ENCODE assay signal across 9 cellular contexts in the genomic region with DNA sequence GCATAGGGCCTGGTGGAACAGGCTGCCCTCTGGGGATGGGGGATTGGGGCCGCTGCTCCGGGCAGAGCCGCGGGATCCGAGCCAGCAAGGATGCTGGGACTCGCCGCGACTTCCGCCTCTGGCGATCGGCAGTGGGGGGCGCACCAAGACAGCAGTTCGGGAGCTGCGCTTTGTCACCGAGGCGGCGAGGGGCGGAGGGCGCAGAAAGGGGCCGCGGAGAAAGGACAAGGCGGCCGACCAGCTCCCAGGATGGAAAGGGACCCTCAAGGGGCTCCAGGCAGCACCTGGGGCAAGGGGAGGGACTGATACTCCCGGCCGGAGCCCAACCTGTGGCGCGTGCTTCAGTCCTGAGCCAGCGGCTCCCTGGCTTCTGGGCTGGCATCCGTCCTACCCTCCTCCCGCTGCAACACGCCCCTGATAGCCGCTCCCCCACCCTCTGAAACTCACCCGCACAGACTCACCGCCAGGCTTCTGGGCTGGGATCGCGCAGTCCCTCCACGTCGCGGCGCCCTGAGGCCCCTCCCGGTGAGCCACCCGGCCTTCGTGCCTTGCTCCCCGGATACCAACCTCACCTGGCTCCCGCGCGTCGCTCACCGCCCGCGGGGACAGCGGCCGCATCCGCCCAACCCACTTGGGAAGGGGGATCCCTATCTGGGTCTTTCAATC. TPM values are rescaled to one million over a fixed set of nuclear protein-coding genes. Genes with fewer than 3 reads are reported as not detected.
A peak's percentile ranks its signal among the peaks of the same experiment; 100 is the strongest.
DNase-seq lines count a peak whose midpoint lies in the region; ATAC-seq and TF ChIP-seq lines count a peak whose summit lies in the region.
"Had no signal": no experiment of that assay in that cellular context is flagged by ENCODE, and none has a peak within 500 bp of the region (broad histone marks: within the 10 kb centered on the region; RNA-seq: fewer than 3 reads in every experiment).

No MANE protein-coding gene starts in this region.

- WGBS in neuronal stem cell (ENCODE audit: extremely low coverage in 2 of 2, insufficient read length in 2 of 2, insufficient replicate concordance in 1 of 2), 2 donors = no CpG with 5 or more reads among the region's 54 CpGs

- H3K36me3 Mint-ChIP-seq in CD4-positive, alpha-beta memory T cell = peaks cover 0 to 3% of the 10 kb centered on the region in 2 donors

- CTCF ChIA-PET in CD4-positive, alpha-beta memory T cell (lab: Charles Lee; ENCODE audit: partially characterized antibody) = no interaction called here
- CTCF ChIA-PET in HEK293T (lab: Yijun Ruan, JAX) = interaction anchor here (0.6 to 1.1 kb wide), 3 partner anchors 29 to 425 kb away, joined by 3 to 4 read pairs (median 3); no protein-coding TSS in a partner anchor

- no peak overlapping the region for H3K27ac Mint-ChIP-seq in CD4-positive, alpha-beta memory T cell

- peak overlapping the region; percentile 60 for H2BK12ac ChIP-seq in neuronal stem cell (ENCODE audit: low read length)

- H2BK120ac ChIP-seq in neuronal stem cell (ENCODE audit: low read depth, low read length) = no peak overlapping the region

- H3K4me3 ChIP-seq in CD4-positive, alpha-beta memory T cell (ENCODE audit: low read length in 2 of 2) = no peak overlapping the region
- H3K4me3 ChIP-seq in RWPE2 (ENCODE audit: severe bottlenecking) (peak overlapping the region; percentile 35), fibroblast of mammary gland (ENCODE audit: control insufficient read depth, low read depth, low read length) (peak overlapping the region; percentile 50), neuronal stem cell (ENCODE audit: low read length in 2 of 2) (peak overlapping the region; percentile 47 to 74)
- H3K4me3 ChIP-seq: lung had no signal

- no peak overlapping the region for H3K27ac ChIP-seq in CD4-positive, alpha-beta memory T cell (ENCODE audit: low read depth, low read length)
- no peak overlapping the region for H3K27ac ChIP-seq in RWPE2 (ENCODE audit: poor library complexity, severe bottlenecking)
- H3K27ac ChIP-seq in neuronal stem cell (replicated peaks; ENCODE audit: low read length) = no peak overlapping the region

- no peak overlapping the region for H2BK5ac ChIP-seq in neuronal stem cell (ENCODE audit: low read length)

- peaks cover 45 to 54% of the 10 kb centered on the region in 2 donors for H3K27me3 Mint-ChIP-seq in CD4-positive, alpha-beta memory T cell

- H2BK15ac ChIP-seq in neuronal stem cell (ENCODE audit: low read length) = peak overlapping the region; percentile 79

- peak overlapping the region; percentile 79 for H3K9ac ChIP-seq in neuronal stem cell (ENCODE audit: low read depth, low read length, poor library complexity)

- H3K4ac ChIP-seq in neuronal stem cell (ENCODE audit: low read length) = no peak overlapping the region

- H2AFZ ChIP-seq in neuronal stem cell (ENCODE audit: low read length) = peak overlapping the region; percentile 99

- no peaks in the 10 kb centered on the region for H3K79me1 ChIP-seq in neuronal stem cell (ENCODE audit: low read depth, low read length)

- H2AK5ac ChIP-seq in neuronal stem cell (ENCODE audit: low read depth, low read length) = no peak overlapping the region

- H3K14ac ChIP-seq in neuronal stem cell (ENCODE audit: low read length) = peak overlapping the region; percentile 87

- no peak overlapping the region for H4K91ac ChIP-seq in neuronal stem cell (ENCODE audit: low read depth, low read length, poor library complexity)

- intact Hi-C loops in CD4-positive, alpha-beta memory T cell (cut with micrococcal nuclease) = no loop called here

- TF ChIP-seq CTCF in RWPE2 (IDR thresholded peaks at IDR 0.05; ENCODE audit: poor library complexity, severe bottlenecking) = peak; percentile 76
- no peak for TF ChIP-seq CTCF in fibroblast of mammary gland (conservative IDR thresholded peaks at IDR 0.05; ENCODE audit: control insufficient read depth, insufficient read depth, low read depth, low read length)

- peaks cover 10% of the 10 kb centered on the region for H3K4me1 ChIP-seq in CD4-positive, alpha-beta memory T cell (ENCODE audit: insufficient read depth, low read length)
- H3K4me1 ChIP-seq in RWPE2 (ENCODE audit: insufficient read depth, poor library complexity, severe bottlenecking) (no peaks in the 10 kb centered on the region), neuronal stem cell (ENCODE audit: control insufficient read depth in 2 of 2, insufficient read depth in 1 of 2, low read depth in 1 of 2, low read length in 2 of 2) (peaks cover 5 to 9% of the 10 kb centered on the region in 2 donors)

- peak overlapping the region in 5 of 8 donors; percentile 9 to 65 (median 37) for H3K4me3 Mint-ChIP-seq in CD4-positive, alpha-beta memory T cell

- H4K8ac ChIP-seq in neuronal stem cell (ENCODE audit: low read depth, low read length) = no peak overlapping the region

- no peaks in the 10 kb centered on the region for H3K36me3 ChIP-seq in CD4-positive, alpha-beta memory T cell (ENCODE audit: insufficient read depth, low read length)
- H3K36me3 ChIP-seq in RWPE2 (ENCODE audit: low read depth) (no peaks in the 10 kb centered on the region), neuronal stem cell (replicated peaks in 1 of 2; ENCODE audit: control insufficient read depth in 2 of 2, insufficient read depth in 2 of 2, low read length in 2 of 2) (no peaks in the 10 kb centered on the region)

- no peak for DNase-seq in CD4-positive, alpha-beta memory T cell
- DNase-seq in HEK293T (ENCODE audit: extremely low spot score) = peak; percentile 80
- no peak for DNase-seq in RWPE2 (ENCODE audit: low spot score)
- DNase-seq in fibroblast of mammary gland (ENCODE audit: low read depth) = peak; percentile 28
- DNase-seq in neuronal stem cell (ENCODE audit: low spot score) = no peak
- DNase-seq in activated effector memory CD4-positive, alpha-beta T cell treated with Interleukin-2 at 50 U/mL for 16 hours = no peak
- no peak for DNase-seq in foreskin melanocyte

- no peaks in the 10 kb centered on the region for H3K9me3 ChIP-seq in CD4-positive, alpha-beta memory T cell (ENCODE audit: control insufficient read depth in 1 of 2, low read length in 2 of 2)
- H3K9me3 ChIP-seq in RWPE2 (ENCODE audit: severe bottlenecking) (no peaks in the 10 kb centered on the region), neuronal stem cell (replicated peaks in 1 of 2; ENCODE audit: control insufficient read depth in 2 of 2, insufficient read depth in 1 of 2, low read depth in 1 of 2, low read length in 2 of 2) (peaks cover 0 to 9% of the 10 kb centered on the region in 2 donors)

- peaks cover 8% of the 10 kb centered on the region for H3K27me3 ChIP-seq in CD4-positive, alpha-beta memory T cell (ENCODE audit: insufficient read depth, low read length)
- H3K27me3 ChIP-seq in RWPE2 (ENCODE audit: insufficient read depth, poor library complexity, severe bottlenecking) = peaks cover 8% of the 10 kb centered on the region
- peaks cover 33 to 61% (median 59%) of the 10 kb centered on the region in 3 experiments for H3K27me3 ChIP-seq in neuronal stem cell (ENCODE audit: control insufficient read depth in 3 of 3, insufficient read depth in 3 of 3, low read depth in 1 of 3, low read length in 3 of 3)

- POLR2A ChIA-PET in CD4-positive, alpha-beta memory T cell (lab: Charles Lee; ENCODE audit: partially characterized antibody) = no interaction called here
- POLR2A ChIA-PET in HEK293T (lab: Yijun Ruan, JAX) = interaction anchor here (1.3 kb wide), 1 partner anchor 371 kb away, joined by 5 read pairs; no protein-coding TSS in a partner anchor

- peak overlapping the region; percentile 89 for H3K18ac ChIP-seq in neuronal stem cell (ENCODE audit: low read length)

- peaks cover 0 to 3% (median 0%) of the 10 kb centered on the region in 8 donors for H3K9me3 Mint-ChIP-seq in CD4-positive, alpha-beta memory T cell

- H3K4me1 Mint-ChIP-seq in CD4-positive, alpha-beta memory T cell = peaks cover 8 to 31% (median 19%) of the 10 kb centered on the region in 4 donors

- ATAC-seq in RWPE2 (ENCODE audit: low read depth) = peak; percentile 74
- ATAC-seq in GM19463 (IDR thresholded peaks at IDR 0.05; ENCODE audit: unreplicated experiment) = no peak

- H3K4me2 ChIP-seq in neuronal stem cell (ENCODE audit: insufficient read depth, low read length, poor library complexity, severe bottlenecking) = peak overlapping the region; percentile 87

- H3K23ac ChIP-seq in neuronal stem cell (ENCODE audit: low read depth, low read length, poor library complexity) = peak overlapping the region; percentile 67

TF ChIP-seq in HEK293T, 16 proteins besides CTCF, POLR2A, EP300 and RAD21:
- TF ChIP-seq SP1 (IDR thresholded peaks at IDR 0.05) (no peak), L3MBTL2 (conservative IDR thresholded peaks at IDR 0.05) (peak; percentile 67), CTBP1 (IDR thresholded peaks at IDR 0.05; ENCODE audit: borderline replicate concordance) (peak; percentile 20; the same call in 1 of the 2 replicates)

RNA-seq across cellular contexts. Expression of gene EVX1, which starts 7.1 kb away (rescaled TPM):
- total RNA-seq in CD4-positive, alpha-beta memory T cell = not detected
- polyA plus RNA-seq in CD4-positive, alpha-beta memory T cell = not detected
- not detected for polyA plus RNA-seq in neuronal stem cell (2013, experiment 1 of 2)
- not detected for polyA plus RNA-seq in neuronal stem cell (2013, experiment 2 of 2)
- total RNA-seq: lung had no signal
- polyA plus RNA-seq: lung had no signal

RNA-seq across cellular contexts. Expression of gene HOXA13, which starts 35.6 kb away (rescaled TPM):
- total RNA-seq in CD4-positive, alpha-beta memory T cell = not detected
- not detected for polyA plus RNA-seq in CD4-positive, alpha-beta memory T cell
- not detected for polyA plus RNA-seq in neuronal stem cell (2013, experiment 1 of 2)
- not detected for polyA plus RNA-seq in neuronal stem cell (2013, experiment 2 of 2)
- total RNA-seq: lung had no signal
- polyA plus RNA-seq: lung had no signal

RNA-seq across cellular contexts. Expression of gene HOXA11, which starts 50.5 kb away (rescaled TPM):
- total RNA-seq in CD4-positive, alpha-beta memory T cell = not detected
- polyA plus RNA-seq in CD4-positive, alpha-beta memory T cell = not detected
- not detected for polyA plus RNA-seq in neuronal stem cell (2013, experiment 1 of 2)
- polyA plus RNA-seq in neuronal stem cell (2013, experiment 2 of 2) = not detected
- total RNA-seq: lung had no signal
- polyA plus RNA-seq: lung had no signal

Comparison
In these comparisons a context has a peak if more than half of its experiments do, and no peak if none do; other contexts are left out.
1. DNase-seq: peak in HEK293T (single experiment) and fibroblast of mammary gland (single experiment); none in CD4-positive, alpha-beta memory T cell (0 of 5), RWPE2 (single experiment), neuronal stem cell (single experiment), activated effector memory CD4-positive, alpha-beta T cell treated with Interleukin-2 at 50 U/mL for 16 hours (single experiment) and foreskin melanocyte (single experiment).
2. H3K4me3 ChIP-seq: peak in RWPE2 (single experiment), fibroblast of mammary gland (single experiment) and neuronal stem cell (2 of 2); none in CD4-positive, alpha-beta memory T cell (0 of 2).